Comparison of ENCODE assay signal across 13 cellular contexts in the genomic region with DNA sequence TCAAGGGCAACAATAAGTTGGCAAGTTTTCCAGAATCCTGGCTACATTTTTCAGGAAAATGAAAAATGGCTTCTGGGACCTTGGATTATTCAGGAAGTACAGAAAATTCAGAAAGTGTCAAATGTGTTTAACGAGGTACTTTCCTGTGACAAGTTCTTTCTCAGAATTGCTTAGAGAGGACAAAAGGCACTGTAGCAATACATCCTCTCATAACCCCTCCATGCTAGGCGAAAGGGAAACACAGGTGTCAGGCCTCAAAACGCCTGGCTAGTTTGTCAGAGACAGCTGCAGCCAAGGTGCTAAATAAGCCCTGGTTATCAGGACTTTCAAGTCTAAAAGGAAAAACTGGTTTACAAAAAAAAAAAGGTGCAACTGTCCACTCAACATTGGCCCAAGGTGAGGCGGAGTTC.
A peak's percentile ranks its signal among the peaks of the same experiment; 100 is the strongest.
DNase-seq lines count a peak whose midpoint lies in the region; ATAC-seq and TF ChIP-seq lines count a peak whose summit lies in the region.
"Had no signal": no experiment of that assay in that cellular context is flagged by ENCODE, and none has a peak within 500 bp of the region (broad histone marks: within the 10 kb centered on the region; RNA-seq: fewer than 3 reads in every experiment).

No MANE protein-coding gene starts in this region.

- in situ Hi-C loops in G401 (cut with HindIII; ENCODE audit: low sequenced_read_pairs): no loop called here

- ATAC-seq in GM19463 (IDR thresholded peaks at IDR 0.05; ENCODE audit: unreplicated experiment) (peak; percentile 83), HG03442 (IDR thresholded peaks at IDR 0.05; ENCODE audit: unreplicated experiment) (peak; percentile 74), GM19324 (IDR thresholded peaks at IDR 0.05; ENCODE audit: low FRiP score, unreplicated experiment) (no peak), esophagus mucosa (no peak)

- no peak for TF ChIP-seq CTCF in GM12865 (IDR thresholded peaks at IDR 0.05; ENCODE audit: insufficient read depth, low read depth, low read length, missing control alignments)

- DNase-seq in GM12865 (ENCODE audit: low read depth) (peak; percentile 88), dermis microvascular lymphatic vessel endothelial cell (ENCODE audit: low read depth in 2 of 2) (peak; percentile 14 to 54), NCI-H146 treated with DMSO at 0.1 percent for 48 hours (lab: John Stamatoyannopoulos, UW; ENCODE audit: unreplicated experiment) (no peak), G401 (ENCODE audit: low spot score) (no peak)
- DNase-seq: activated CD8-positive, alpha-beta memory T cell treated with anti-CD3 and anti-CD28 coated beads for 24 hours; brain microvascular endothelial cell; kidney; NCI-H524; tibial artery had no signal

- H3K4me3 ChIP-seq in GM12865 (ENCODE audit: low read depth, low read length): no peak overlapping the region
- H3K4me3 ChIP-seq: tibial artery had no signal

Comparison
In these comparisons a context has a peak if more than half of its experiments do, and no peak if none do; other contexts are left out.
1. DNase-seq: peak in GM12865 (single experiment) and dermis microvascular lymphatic vessel endothelial cell (2 of 2); none in NCI-H146 treated with DMSO at 0.1 percent for 48 hours (single experiment) and G401 (single experiment).
2. ATAC-seq: peak in GM19463 (single experiment) and HG03442 (single experiment); none in GM19324 (single experiment) and esophagus mucosa (single experiment).